Comparison of ENCODE assay signal across 1 cellular context in genomic region chr17:76248013-76248782, GRCh38.
TF ChIP-seq lines count a peak whose summit lies in the region.

No MANE protein-coding gene starts in this region.

TF ChIP-seq in K562, 482 proteins besides CTCF, POLR2A, EP300 and RAD21 (continued from another document and continues in another):
- TF ChIP-seq ZNF431 (CRISPR knock-in tag; IDR thresholded peaks at IDR 0.05) (no peak), C11orf30 (IDR thresholded peaks at IDR 0.05; ENCODE audit: low read depth) (no peak), CTBP1 (IDR thresholded peaks at IDR 0.05; ENCODE audit: borderline replicate concordance) (peak; percentile 53; the same call in 1 of the 2 replicates), CBX2 (IDR thresholded peaks at IDR 0.05; ENCODE audit: insufficient read depth, low read length, poor library complexity, severe bottlenecking) (no peak), CBFA2T3 (IDR thresholded peaks at IDR 0.05) (peak; percentile 41), ARID1B (IDR thresholded peaks at IDR 0.05) (peak; percentile 63), ZNF184 (CRISPR knock-in tag; IDR thresholded peaks at IDR 0.05) (no peak), RBM34 (IDR thresholded peaks at IDR 0.05; ENCODE audit: borderline replicate concordance, insufficient read depth, low read length) (no peak), RFX5 (IDR thresholded peaks at IDR 0.05; ENCODE audit: low read depth, low read length) (no peak), ZNF316 (IDR thresholded peaks at IDR 0.05) (no peak), MAFK (IDR thresholded peaks at IDR 0.05; ENCODE audit: low read length) (no peak), ATF3 (IDR thresholded peaks at IDR 0.05) (peak; percentile 98), ATF3 (CRISPR knock-in tag; conservative IDR thresholded peaks at IDR 0.05) (0 out of 2 replicates have a peak, but pooled peaks have one; percentile 27), HDAC6 (IDR thresholded peaks at IDR 0.05; ENCODE audit: low read depth, low read length) (no peak), FOXJ2 (tag; IDR thresholded peaks at IDR 0.05) (peak; percentile 62; the same call in 1 of the 2 replicates), ATF7 (IDR thresholded peaks at IDR 0.05) (peak; percentile 87), SMAD3 (CRISPR knock-in tag; conservative IDR thresholded peaks at IDR 0.05) (no peak), SAFB (IDR thresholded peaks at IDR 0.05; ENCODE audit: borderline replicate concordance, low read depth, low read length) (no peak), GATAD2A (IDR thresholded peaks at IDR 0.05) (no peak), MAFF (IDR thresholded peaks at IDR 0.05; ENCODE audit: low read length) (no peak), NBN (IDR thresholded peaks at IDR 0.05; ENCODE audit: low read depth) (0 out of 2 replicates have a peak, but pooled peaks have one; percentile 31), CGGBP1 (CRISPR knock-in tag; IDR thresholded peaks at IDR 0.05) (no peak), RBM25 (IDR thresholded peaks at IDR 0.05; ENCODE audit: low read depth, low read length, severe bottlenecking) (no peak), GTF2A2 (tag; IDR thresholded peaks at IDR 0.05) (no peak), MYNN (IDR thresholded peaks at IDR 0.05) (no peak), MYNN (CRISPR knock-in tag; IDR thresholded peaks at IDR 0.05) (no peak), ZNF224 (CRISPR knock-in tag; IDR thresholded peaks at IDR 0.05) (no peak), ZC3H4 (CRISPR knock-in tag; IDR thresholded peaks at IDR 0.05; ENCODE audit: borderline replicate concordance) (no peak), NCOA4 (IDR thresholded peaks at IDR 0.05; ENCODE audit: partially characterized antibody) (no peak), CREB3L1 (IDR thresholded peaks at IDR 0.05; ENCODE audit: borderline replicate concordance, low read depth) (no peak), POLR2G (IDR thresholded peaks at IDR 0.05; ENCODE audit: low read depth, low read length) (no peak), L3MBTL2 (IDR thresholded peaks at IDR 0.05) (peak; percentile 39; the same call in 1 of the 2 replicates), NR1H2 (CRISPR knock-in tag; IDR thresholded peaks at IDR 0.05) (no peak), TBL1XR1 (IDR thresholded peaks at IDR 0.05; ENCODE audit: low read length in 2 of 2) (no peak), FOXA1 (IDR thresholded peaks at IDR 0.05; ENCODE audit: borderline replicate concordance) (no peak), POLR2AphosphoS2 (IDR thresholded peaks at IDR 0.05; ENCODE audit: low read length) (no peak), IRF9 (tag; IDR thresholded peaks at IDR 0.05) (no peak), CHCHD3 (CRISPR knock-in tag; IDR thresholded peaks at IDR 0.05) (no peak), MECOM (CRISPR knock-in tag; IDR thresholded peaks at IDR 0.05) (no peak), ZBTB33 (CRISPR knock-in tag; IDR thresholded peaks at IDR 0.05) (peak; percentile 16; the same call in 1 of the 2 replicates), BRD9 (IDR thresholded peaks at IDR 0.05; ENCODE audit: low read depth, partially characterized antibody) (no peak), HNRNPL (IDR thresholded peaks at IDR 0.05; ENCODE audit: low read depth, low read length) (no peak), YY1 (IDR thresholded peaks at IDR 0.05; ENCODE audit: borderline replicate concordance in 1 of 3, control insufficient read depth in 1 of 3, extremely low read depth in 1 of 3, insufficient read depth in 3 of 3, insufficient read length in 1 of 3, insufficient replicate concordance in 2 of 3, low read depth in 1 of 3, low read length in 2 of 3) (no peak), SRF (CRISPR knock-in tag; IDR thresholded peaks at IDR 0.05) (no peak), WHSC1 (IDR thresholded peaks at IDR 0.05; ENCODE audit: low read length) (no peak), MTA1 (IDR thresholded peaks at IDR 0.05; ENCODE audit: borderline replicate concordance) (peak; percentile 26; the same call in 1 of the 2 replicates), ZEB2 (IDR thresholded peaks at IDR 0.05) (peak; percentile 65; the same call in 1 of the 2 replicates), LCOR (CRISPR knock-in tag; IDR thresholded peaks at IDR 0.05) (no peak), ATF4 (CRISPR knock-in tag; IDR thresholded peaks at IDR 0.05) (peak; percentile 46; the same call in 1 of the 2 replicates)
- TF ChIP-seq, protein P1, sequence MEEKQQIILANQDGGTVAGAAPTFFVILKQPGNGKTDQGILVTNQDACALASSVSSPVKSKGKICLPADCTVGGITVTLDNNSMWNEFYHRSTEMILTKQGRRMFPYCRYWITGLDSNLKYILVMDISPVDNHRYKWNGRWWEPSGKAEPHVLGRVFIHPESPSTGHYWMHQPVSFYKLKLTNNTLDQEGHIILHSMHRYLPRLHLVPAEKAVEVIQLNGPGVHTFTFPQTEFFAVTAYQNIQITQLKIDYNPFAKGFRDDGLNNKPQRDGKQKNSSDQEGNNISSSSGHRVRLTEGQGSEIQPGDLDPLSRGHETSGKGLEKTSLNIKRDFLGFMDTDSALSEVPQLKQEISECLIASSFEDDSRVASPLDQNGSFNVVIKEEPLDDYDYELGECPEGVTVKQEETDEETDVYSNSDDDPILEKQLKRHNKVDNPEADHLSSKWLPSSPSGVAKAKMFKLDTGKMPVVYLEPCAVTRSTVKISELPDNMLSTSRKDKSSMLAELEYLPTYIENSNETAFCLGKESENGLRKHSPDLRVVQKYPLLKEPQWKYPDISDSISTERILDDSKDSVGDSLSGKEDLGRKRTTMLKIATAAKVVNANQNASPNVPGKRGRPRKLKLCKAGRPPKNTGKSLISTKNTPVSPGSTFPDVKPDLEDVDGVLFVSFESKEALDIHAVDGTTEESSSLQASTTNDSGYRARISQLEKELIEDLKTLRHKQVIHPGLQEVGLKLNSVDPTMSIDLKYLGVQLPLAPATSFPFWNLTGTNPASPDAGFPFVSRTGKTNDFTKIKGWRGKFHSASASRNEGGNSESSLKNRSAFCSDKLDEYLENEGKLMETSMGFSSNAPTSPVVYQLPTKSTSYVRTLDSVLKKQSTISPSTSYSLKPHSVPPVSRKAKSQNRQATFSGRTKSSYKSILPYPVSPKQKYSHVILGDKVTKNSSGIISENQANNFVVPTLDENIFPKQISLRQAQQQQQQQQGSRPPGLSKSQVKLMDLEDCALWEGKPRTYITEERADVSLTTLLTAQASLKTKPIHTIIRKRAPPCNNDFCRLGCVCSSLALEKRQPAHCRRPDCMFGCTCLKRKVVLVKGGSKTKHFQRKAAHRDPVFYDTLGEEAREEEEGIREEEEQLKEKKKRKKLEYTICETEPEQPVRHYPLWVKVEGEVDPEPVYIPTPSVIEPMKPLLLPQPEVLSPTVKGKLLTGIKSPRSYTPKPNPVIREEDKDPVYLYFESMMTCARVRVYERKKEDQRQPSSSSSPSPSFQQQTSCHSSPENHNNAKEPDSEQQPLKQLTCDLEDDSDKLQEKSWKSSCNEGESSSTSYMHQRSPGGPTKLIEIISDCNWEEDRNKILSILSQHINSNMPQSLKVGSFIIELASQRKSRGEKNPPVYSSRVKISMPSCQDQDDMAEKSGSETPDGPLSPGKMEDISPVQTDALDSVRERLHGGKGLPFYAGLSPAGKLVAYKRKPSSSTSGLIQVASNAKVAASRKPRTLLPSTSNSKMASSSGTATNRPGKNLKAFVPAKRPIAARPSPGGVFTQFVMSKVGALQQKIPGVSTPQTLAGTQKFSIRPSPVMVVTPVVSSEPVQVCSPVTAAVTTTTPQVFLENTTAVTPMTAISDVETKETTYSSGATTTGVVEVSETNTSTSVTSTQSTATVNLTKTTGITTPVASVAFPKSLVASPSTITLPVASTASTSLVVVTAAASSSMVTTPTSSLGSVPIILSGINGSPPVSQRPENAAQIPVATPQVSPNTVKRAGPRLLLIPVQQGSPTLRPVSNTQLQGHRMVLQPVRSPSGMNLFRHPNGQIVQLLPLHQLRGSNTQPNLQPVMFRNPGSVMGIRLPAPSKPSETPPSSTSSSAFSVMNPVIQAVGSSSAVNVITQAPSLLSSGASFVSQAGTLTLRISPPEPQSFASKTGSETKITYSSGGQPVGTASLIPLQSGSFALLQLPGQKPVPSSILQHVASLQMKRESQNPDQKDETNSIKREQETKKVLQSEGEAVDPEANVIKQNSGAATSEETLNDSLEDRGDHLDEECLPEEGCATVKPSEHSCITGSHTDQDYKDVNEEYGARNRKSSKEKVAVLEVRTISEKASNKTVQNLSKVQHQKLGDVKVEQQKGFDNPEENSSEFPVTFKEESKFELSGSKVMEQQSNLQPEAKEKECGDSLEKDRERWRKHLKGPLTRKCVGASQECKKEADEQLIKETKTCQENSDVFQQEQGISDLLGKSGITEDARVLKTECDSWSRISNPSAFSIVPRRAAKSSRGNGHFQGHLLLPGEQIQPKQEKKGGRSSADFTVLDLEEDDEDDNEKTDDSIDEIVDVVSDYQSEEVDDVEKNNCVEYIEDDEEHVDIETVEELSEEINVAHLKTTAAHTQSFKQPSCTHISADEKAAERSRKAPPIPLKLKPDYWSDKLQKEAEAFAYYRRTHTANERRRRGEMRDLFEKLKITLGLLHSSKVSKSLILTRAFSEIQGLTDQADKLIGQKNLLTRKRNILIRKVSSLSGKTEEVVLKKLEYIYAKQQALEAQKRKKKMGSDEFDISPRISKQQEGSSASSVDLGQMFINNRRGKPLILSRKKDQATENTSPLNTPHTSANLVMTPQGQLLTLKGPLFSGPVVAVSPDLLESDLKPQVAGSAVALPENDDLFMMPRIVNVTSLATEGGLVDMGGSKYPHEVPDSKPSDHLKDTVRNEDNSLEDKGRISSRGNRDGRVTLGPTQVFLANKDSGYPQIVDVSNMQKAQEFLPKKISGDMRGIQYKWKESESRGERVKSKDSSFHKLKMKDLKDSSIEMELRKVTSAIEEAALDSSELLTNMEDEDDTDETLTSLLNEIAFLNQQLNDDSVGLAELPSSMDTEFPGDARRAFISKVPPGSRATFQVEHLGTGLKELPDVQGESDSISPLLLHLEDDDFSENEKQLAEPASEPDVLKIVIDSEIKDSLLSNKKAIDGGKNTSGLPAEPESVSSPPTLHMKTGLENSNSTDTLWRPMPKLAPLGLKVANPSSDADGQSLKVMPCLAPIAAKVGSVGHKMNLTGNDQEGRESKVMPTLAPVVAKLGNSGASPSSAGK (IDR thresholded peaks at IDR 0.05), result 0 out of 2 replicates have a peak, but pooled peaks have one; percentile 6
- TF ChIP-seq, protein P2, sequence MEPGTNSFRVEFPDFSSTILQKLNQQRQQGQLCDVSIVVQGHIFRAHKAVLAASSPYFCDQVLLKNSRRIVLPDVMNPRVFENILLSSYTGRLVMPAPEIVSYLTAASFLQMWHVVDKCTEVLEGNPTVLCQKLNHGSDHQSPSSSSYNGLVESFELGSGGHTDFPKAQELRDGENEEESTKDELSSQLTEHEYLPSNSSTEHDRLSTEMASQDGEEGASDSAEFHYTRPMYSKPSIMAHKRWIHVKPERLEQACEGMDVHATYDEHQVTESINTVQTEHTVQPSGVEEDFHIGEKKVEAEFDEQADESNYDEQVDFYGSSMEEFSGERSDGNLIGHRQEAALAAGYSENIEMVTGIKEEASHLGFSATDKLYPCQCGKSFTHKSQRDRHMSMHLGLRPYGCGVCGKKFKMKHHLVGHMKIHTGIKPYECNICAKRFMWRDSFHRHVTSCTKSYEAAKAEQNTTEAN (CRISPR knock-in tag; IDR thresholded peaks at IDR 0.05), result no peak
